24 cellular contexts compared by ENCODE assay signal in the genomic region with DNA sequence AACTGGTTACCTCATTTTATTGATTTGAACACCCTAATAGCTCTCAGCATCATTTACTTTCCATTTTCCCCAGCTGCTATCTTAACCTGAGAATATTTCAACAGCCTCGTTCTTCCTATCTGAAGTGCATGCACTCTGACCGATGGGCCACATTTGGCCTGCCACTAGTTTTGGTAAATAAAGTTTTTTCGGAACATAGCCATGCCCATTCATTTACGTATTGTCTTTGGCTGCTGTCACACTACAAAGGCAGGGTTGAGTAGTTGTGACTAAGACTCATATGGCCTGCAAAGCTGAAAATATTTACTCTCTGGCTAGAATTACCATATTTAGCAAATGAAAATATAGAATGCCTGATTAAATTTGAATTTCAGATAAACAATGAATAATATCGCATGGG. TPM values are rescaled to one million over a fixed set of nuclear protein-coding genes. Genes with fewer than 3 reads are reported as not detected.
"Had no signal": no experiment of that assay in that cellular context is flagged by ENCODE, and none has a peak within 500 bp of the region (broad histone marks: within the 10 kb centered on the region; RNA-seq: fewer than 3 reads in every experiment).

No MANE protein-coding gene starts in this region.

- DNase-seq: activated CD4-positive, alpha-beta T cell treated with anti-CD3 and anti-CD28 coated beads for 36 hours; activated CD4-positive, alpha-beta T cell treated with anti-CD3 and anti-CD28 coated beads, Interleukin-2, amount 50 U/mL, for 48 hours; activated CD8-positive, alpha-beta memory T cell treated with anti-CD3 and anti-CD28 coated beads, Interleukin-2, amount 50 U/mL, for 48 hours; activated naive CD4-positive, alpha-beta T cell; activated T-cell treated with anti-CD3 and anti-CD28 coated beads, Interleukin-2, amount 50 U/mL, for 4 hours; adrenal gland; brain microvascular endothelial cell; caudate nucleus; dermis blood vessel endothelial cell; effector memory CD4-positive, alpha-beta T cell; foreskin melanocyte; left ventricle myocardium inferior; natural killer cell; stimulated activated CD4-positive, alpha-beta T cell treated with anti-CD3 and anti-CD28 coated beads, Interleukin-2, amount 100 ng/mL, for 48 hours; stimulated activated CD8-positive, alpha-beta memory T cell treated with anti-CD3 and anti-CD28 coated beads, Interleukin-4, amount 100 ng/mL, for 48 hours; stimulated activated naive B cell treated with anti-CD40 and anti-IgM and Interleukin-4, amounts not matched to agents 10 μg/mL and 1 μg/mL and 100 μg/mL, for 72 hours; transverse colon had no signal

- H3K4me1 ChIP-seq: adrenal gland, ascending aorta, left ventricle myocardium inferior, transverse colon had no signal

- H3K4me3 ChIP-seq: adrenal gland, ascending aorta, left ventricle myocardium inferior, transverse colon had no signal

- H3K27ac ChIP-seq: adrenal gland, ascending aorta, brain microvascular endothelial cell, left ventricle myocardium inferior, transverse colon had no signal

- H3K36me3 ChIP-seq: adrenal gland, ascending aorta, brain microvascular endothelial cell, left ventricle myocardium inferior, transverse colon had no signal

- ATAC-seq: activated CD4-positive, alpha-beta T cell treated with anti-CD3 and anti-CD28 coated beads for 36 hours; activated T-cell treated with anti-CD3 and anti-CD28 coated beads, Interleukin-2, amount 50 U/mL, for 4 hours; natural killer cell; sciatic nerve; stimulated activated naive B cell treated with anti-CD40 and anti-IgM and Interleukin-4, amounts not matched to agents 10 μg/mL and 1 μg/mL and 100 μg/mL, for 72 hours; WTC11 had no signal

- H3K27me3 ChIP-seq: adrenal gland, ascending aorta, brain microvascular endothelial cell, transverse colon had no signal

- H3K9me3 ChIP-seq: adrenal gland, ascending aorta, left ventricle myocardium inferior, transverse colon had no signal

RNA-seq across cellular contexts. Expression of a gene that starts 10.8 kb away (rescaled TPM):
- total RNA-seq: activated CD4-positive, alpha-beta T cell treated with anti-CD3 and anti-CD28 coated beads for 36 hours; activated CD8-positive, alpha-beta memory T cell treated with anti-CD3 and anti-CD28 coated beads for 36 hours; activated T-cell treated with anti-CD3 and anti-CD28 coated beads, Interleukin-2, amount 50 U/mL, for 4 hours; activated T-helper 2 cell treated with anti-CD3 and anti-CD28 coated beads, Interferon-gamma antibody, Interleukin-2, Interleukin-4, amounts not matched to agents 10 μg/mL and 5 μg/mL and 100 μg/mL, durations not matched to agents 14 hours and 24 hours and 36 hours; ascending aorta; left ventricle myocardium inferior; lung microvascular endothelial cell; natural killer cell; sciatic nerve; temporal lobe; WTC11 had no signal
